Comparison of ENCODE assay signal across 1 cellular context in the genomic region with DNA sequence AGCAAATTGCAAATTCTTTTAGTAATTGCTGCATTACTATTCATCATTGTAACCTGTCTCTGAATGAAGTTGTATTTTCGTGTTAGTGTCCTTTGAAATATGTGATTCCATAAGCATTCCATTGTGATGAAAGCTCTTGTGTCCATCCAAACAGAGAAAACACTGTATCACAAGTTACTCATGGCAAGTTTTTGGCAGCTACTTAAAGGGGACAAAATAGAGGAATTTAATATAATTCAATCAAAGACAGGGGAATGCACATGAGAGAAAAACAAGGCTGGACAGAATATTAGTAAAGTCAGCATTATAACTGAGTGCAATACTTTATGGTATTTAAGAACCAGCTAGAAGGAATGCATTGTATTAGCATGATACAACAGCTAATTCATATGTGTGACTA.
TF ChIP-seq lines count a peak whose summit lies in the region.

No MANE protein-coding gene starts in this region.

TF ChIP-seq in WTC11, 78 proteins besides CTCF, POLR2A, EP300 and RAD21:
- TF ChIP-seq ZNF532 (CRISPR knock-in tag; IDR thresholded peaks at IDR 0.05; ENCODE audit: borderline replicate concordance) (no peak), CREB1 (CRISPR knock-in tag; IDR thresholded peaks at IDR 0.05) (no peak), ZNF416 (CRISPR knock-in tag; IDR thresholded peaks at IDR 0.05) (no peak), MYBL2 (CRISPR knock-in tag; IDR thresholded peaks at IDR 0.05) (no peak)
- TF ChIP-seq, protein P1, sequence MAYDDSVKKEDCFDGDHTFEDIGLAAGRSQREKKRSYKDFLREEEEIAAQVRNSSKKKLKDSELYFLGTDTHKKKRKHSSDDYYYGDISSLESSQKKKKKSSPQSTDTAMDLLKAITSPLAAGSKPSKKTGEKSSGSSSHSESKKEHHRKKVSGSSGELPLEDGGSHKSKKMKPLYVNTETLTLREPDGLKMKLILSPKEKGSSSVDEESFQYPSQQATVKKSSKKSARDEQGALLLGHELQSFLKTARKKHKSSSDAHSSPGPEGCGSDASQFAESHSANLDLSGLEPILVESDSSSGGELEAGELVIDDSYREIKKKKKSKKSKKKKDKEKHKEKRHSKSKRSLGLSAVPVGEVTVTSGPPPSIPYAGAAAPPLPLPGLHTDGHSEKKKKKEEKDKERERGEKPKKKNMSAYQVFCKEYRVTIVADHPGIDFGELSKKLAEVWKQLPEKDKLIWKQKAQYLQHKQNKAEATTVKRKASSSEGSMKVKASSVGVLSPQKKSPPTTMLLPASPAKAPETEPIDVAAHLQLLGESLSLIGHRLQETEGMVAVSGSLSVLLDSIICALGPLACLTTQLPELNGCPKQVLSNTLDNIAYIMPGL (CRISPR knock-in tag; IDR thresholded peaks at IDR 0.05) = no peak
